ENCODE assay signal across 1 cellular context in the genomic region with DNA sequence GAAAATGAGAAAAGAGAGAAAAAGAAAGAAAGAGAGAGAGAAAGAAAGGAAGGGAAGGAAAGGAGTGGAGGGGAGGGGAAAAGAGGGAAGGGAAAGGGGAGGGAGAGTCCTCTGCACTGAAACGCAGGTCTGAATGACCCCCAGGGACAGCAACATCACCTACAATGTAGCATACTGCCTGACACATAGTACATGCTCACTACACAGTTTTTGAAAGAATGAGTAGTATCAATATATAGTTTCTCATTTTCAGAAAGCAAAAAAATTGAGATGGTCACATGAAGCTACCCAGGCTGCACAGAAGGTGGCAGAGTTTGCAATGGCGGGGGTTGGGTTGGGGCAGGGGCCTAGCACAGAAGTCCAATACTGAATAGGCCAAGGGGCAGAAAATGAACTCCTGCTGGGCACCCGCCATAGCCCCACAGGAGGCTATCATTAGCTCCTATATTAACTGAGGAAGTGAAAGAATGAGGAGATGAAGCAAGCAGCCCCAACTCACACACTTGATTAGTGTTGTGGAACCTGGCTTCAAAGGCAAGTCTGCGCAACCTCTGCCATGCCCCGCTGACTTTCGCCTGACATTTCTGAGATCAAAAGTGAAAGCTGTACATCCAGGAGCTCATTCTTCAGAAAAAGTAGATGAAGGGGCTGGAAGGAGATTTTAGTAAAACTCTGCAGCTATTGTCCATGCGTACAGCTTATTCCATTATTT.
TF ChIP-seq lines count a peak whose summit lies in the region.

No MANE protein-coding gene starts in this region.

TF ChIP-seq in SK-N-SH, 30 proteins besides CTCF, POLR2A, EP300 and RAD21 (continued from another document):
- TF ChIP-seq, protein P1, sequence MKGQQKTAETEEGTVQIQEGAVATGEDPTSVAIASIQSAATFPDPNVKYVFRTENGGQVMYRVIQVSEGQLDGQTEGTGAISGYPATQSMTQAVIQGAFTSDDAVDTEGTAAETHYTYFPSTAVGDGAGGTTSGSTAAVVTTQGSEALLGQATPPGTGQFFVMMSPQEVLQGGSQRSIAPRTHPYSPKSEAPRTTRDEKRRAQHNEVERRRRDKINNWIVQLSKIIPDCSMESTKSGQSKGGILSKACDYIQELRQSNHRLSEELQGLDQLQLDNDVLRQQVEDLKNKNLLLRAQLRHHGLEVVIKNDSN (IDR thresholded peaks at IDR 0.05; ENCODE audit: borderline replicate concordance, low read depth) = no peak
- TF ChIP-seq EZH2phosphoT487 (IDR thresholded peaks at IDR 0.05; ENCODE audit: borderline replicate concordance, low read depth) (no peak), MEF2A (IDR thresholded peaks at IDR 0.05; ENCODE audit: borderline replicate concordance, low read depth) (no peak), FOXJ3 (CRISPR knock-in tag; IDR thresholded peaks at IDR 0.05) (no peak), TEAD4 (IDR thresholded peaks at IDR 0.05; ENCODE audit: borderline replicate concordance, insufficient read depth) (no peak), RXRA (IDR thresholded peaks at IDR 0.05; ENCODE audit: borderline replicate concordance, low read depth) (no peak), GATA2 (CRISPR knock-in tag; IDR thresholded peaks at IDR 0.05) (no peak), TAF1 (IDR thresholded peaks at IDR 0.05; ENCODE audit: borderline replicate concordance, low read depth, low read length) (no peak)
- TF ChIP-seq, protein P2, sequence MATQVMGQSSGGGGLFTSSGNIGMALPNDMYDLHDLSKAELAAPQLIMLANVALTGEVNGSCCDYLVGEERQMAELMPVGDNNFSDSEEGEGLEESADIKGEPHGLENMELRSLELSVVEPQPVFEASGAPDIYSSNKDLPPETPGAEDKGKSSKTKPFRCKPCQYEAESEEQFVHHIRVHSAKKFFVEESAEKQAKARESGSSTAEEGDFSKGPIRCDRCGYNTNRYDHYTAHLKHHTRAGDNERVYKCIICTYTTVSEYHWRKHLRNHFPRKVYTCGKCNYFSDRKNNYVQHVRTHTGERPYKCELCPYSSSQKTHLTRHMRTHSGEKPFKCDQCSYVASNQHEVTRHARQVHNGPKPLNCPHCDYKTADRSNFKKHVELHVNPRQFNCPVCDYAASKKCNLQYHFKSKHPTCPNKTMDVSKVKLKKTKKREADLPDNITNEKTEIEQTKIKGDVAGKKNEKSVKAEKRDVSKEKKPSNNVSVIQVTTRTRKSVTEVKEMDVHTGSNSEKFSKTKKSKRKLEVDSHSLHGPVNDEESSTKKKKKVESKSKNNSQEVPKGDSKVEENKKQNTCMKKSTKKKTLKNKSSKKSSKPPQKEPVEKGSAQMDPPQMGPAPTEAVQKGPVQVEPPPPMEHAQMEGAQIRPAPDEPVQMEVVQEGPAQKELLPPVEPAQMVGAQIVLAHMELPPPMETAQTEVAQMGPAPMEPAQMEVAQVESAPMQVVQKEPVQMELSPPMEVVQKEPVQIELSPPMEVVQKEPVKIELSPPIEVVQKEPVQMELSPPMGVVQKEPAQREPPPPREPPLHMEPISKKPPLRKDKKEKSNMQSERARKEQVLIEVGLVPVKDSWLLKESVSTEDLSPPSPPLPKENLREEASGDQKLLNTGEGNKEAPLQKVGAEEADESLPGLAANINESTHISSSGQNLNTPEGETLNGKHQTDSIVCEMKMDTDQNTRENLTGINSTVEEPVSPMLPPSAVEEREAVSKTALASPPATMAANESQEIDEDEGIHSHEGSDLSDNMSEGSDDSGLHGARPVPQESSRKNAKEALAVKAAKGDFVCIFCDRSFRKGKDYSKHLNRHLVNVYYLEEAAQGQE (IDR thresholded peaks at IDR 0.05; ENCODE audit: low read depth, low read length) = no peak
